Comparison of ENCODE assay signal across 8 cellular contexts in genomic region chr11:18775492-18776292, GRCh38. TPM values are rescaled to one million over a fixed set of nuclear protein-coding genes. Genes with fewer than 3 reads are reported as not detected.
A peak's percentile ranks its signal among the peaks of the same experiment; 100 is the strongest.
DNase-seq lines count a peak whose midpoint lies in the region; ATAC-seq and TF ChIP-seq lines count a peak whose summit lies in the region.

No MANE protein-coding gene starts in this region.

- no peak overlapping the region for H3K4me2 ChIP-seq in PC-3 (ENCODE audit: low read length)

- no peak overlapping the region for H3K9ac ChIP-seq in PC-3 (ENCODE audit: low read length)

- H2AFZ ChIP-seq in PC-3 (ENCODE audit: low read length) = no peak overlapping the region

- POLR2A ChIA-PET in PC-3 (lab: Charles Lee; ENCODE audit: unreplicated experiment) = no interaction called here

- no peaks in the 10 kb centered on the region for H3K27me3 ChIP-seq in PC-3 (ENCODE audit: low read length)
- H3K27me3 ChIP-seq in heart right ventricle = peaks cover 0 to 4% (median 0%) of the 10 kb centered on the region in 7 donors

- no peak overlapping the region for H3K4me3 ChIP-seq in PC-3 (ENCODE audit: low read length)
- H3K4me3 ChIP-seq in heart right ventricle = no peak overlapping the region

- H3K36me3 ChIP-seq in PC-3 (ENCODE audit: low read depth, low read length) (no peaks in the 10 kb centered on the region), heart right ventricle (no peaks in the 10 kb centered on the region)

- 0 out of 2 replicates have a peak, but pooled peaks cover 4% of the 10 kb centered on the region for H3K4me1 ChIP-seq in PC-3 (ENCODE audit: insufficient read depth, low read length)
- peaks cover 0 to 16% (median under 1%) of the 10 kb centered on the region in 9 donors for H3K4me1 ChIP-seq in heart right ventricle

- no peaks in the 10 kb centered on the region for H3K9me2 ChIP-seq in PC-3 (replicated peaks; ENCODE audit: low read length)

- CTCF ChIA-PET in PC-3 (lab: Charles Lee) = interaction anchor here (0.5 kb wide), 1 partner anchor 56 kb away, joined by 3 read pairs; no protein-coding TSS in a partner anchor

- no peak overlapping the region for H3K27ac Mint-ChIP-seq in activated T-helper 17 cell treated with anti-CD3 and anti-CD28 coated beads, Interleukin-2, amount 50 U/mL, for 72 hours

- TF ChIP-seq CTCF in PC-3 (conservative IDR thresholded peaks at IDR 0.05; ENCODE audit: low read depth, low read length) (peak; percentile 92), heart right ventricle (IDR thresholded peaks at IDR 0.05) (peak; percentile 44 to 75 (median 68))

- H3K4me1 Mint-ChIP-seq in activated T-helper 17 cell treated with anti-CD3 and anti-CD28 coated beads, Interleukin-2, amount 50 U/mL, for 72 hours = peaks cover 12% of the 10 kb centered on the region

- H3K36me3 Mint-ChIP-seq in activated T-helper 17 cell treated with anti-CD3 and anti-CD28 coated beads, Interleukin-2, amount 50 U/mL, for 72 hours (ENCODE audit: low read depth) = no peaks in the 10 kb centered on the region

- H3F3A ChIP-seq in PC-3 (ENCODE audit: low read length, unreplicated experiment) = no peaks in the 10 kb centered on the region

- no TSS peak for BruUV-seq in PC-3 (replicated peaks; lab: Mats Ljungman, UMichigan)

- peaks cover 6% of the 10 kb centered on the region for H3K9me3 Mint-ChIP-seq in activated T-helper 17 cell treated with anti-CD3 and anti-CD28 coated beads, Interleukin-2, amount 50 U/mL, for 72 hours

- WGBS in heart right ventricle, 2 donors = 42 to 47% methylated on average over 16 of the region's 16 CpGs

- no peaks in the 10 kb centered on the region for H4K20me1 ChIP-seq in PC-3 (ENCODE audit: low read length)

- peaks cover 7% of the 10 kb centered on the region for H3K27me3 Mint-ChIP-seq in activated T-helper 17 cell treated with anti-CD3 and anti-CD28 coated beads, Interleukin-2, amount 50 U/mL, for 72 hours

- H3K9me3 ChIP-seq in PC-3 (ENCODE audit: low read length) (no peaks in the 10 kb centered on the region), heart right ventricle (peaks cover 0 to 4% (median 0%) of the 10 kb centered on the region in 11 donors)

- DNase-seq in DMS114 treated with DMSO at 0.1 percent for 48 hours (lab: John Stamatoyannopoulos, UW; ENCODE audit: unreplicated experiment) (peak; percentile 9), PC-3 (peak; percentile 79), heart right ventricle (peak; percentile 52 to 58), GF-D8 (lab: John Stamatoyannopoulos, UW) (no peak)
- DNase-seq in stimulated activated CD4-positive, alpha-beta T cell treated with anti-CD3 and anti-CD28 coated beads, Interleukin-15, amount 100 ng/mL, for 48 hours (ENCODE audit: low read depth in 2 of 2) = peak; percentile 36 to 68

- intact Hi-C loops in PC-3 (cut with micrococcal nuclease) (loop anchor here (1.0 kb wide), 2 partner anchors 27 to 78 kb away; no protein-coding TSS in a partner anchor), heart right ventricle (cut with DNase I) (loop anchor here in 3 of 10 donors (2.0 kb wide), 2 partner anchors 25 to 27 kb away; no protein-coding TSS in a partner anchor)

- H3K79me2 ChIP-seq in PC-3 (ENCODE audit: low read length) = no peaks in the 10 kb centered on the region

- no peak overlapping the region for H3K27ac ChIP-seq in PC-3 (ENCODE audit: low read length)
- H3K27ac ChIP-seq in heart right ventricle = no peak overlapping the region

- no peak overlapping the region for H3K4me3 Mint-ChIP-seq in activated T-helper 17 cell treated with anti-CD3 and anti-CD28 coated beads, Interleukin-2, amount 50 U/mL, for 72 hours

- ATAC-seq in GM19328 (IDR thresholded peaks at IDR 0.05; ENCODE audit: unreplicated experiment) (peak; percentile 85), HG03378 (IDR thresholded peaks at IDR 0.05; ENCODE audit: unreplicated experiment) (peak; percentile 87), PC-3 (peak; percentile 97), heart right ventricle (peak in 3 of 8 donors; percentile 29 to 38 (median 35))
- peak; percentile 75 for ATAC-seq in activated T-helper 17 cell treated with anti-CD3 and anti-CD28 coated beads, Interleukin-2, amount 50 U/mL, for 72 hours (replicated peaks)

RNA-seq across cellular contexts. Expression of gene PTPN5, which starts 15.9 kb away (rescaled TPM):
- total RNA-seq in PC-3 (2014; rRNA removed) = 0.95 and 2.8 TPM in 2 replicates
- not detected for total RNA-seq in activated T-helper 17 cell treated with anti-CD3 and anti-CD28 coated beads, Interleukin-2, amount 50 U/mL, for 72 hours
- 1 to 10 TPM; 1.5 to 8.8 (median 3.5) TPM for total RNA-seq in heart right ventricle
- 1 to 10 TPM; 4.4 to 5.8 TPM for polyA plus RNA-seq in heart right ventricle

RNA-seq across cellular contexts. Expression of gene IGSF22, which starts 49.7 kb away (rescaled TPM):
- 0.12 TPM in 1 of 2 replicates, not detected in the other for total RNA-seq in PC-3 (2014; rRNA removed)
- total RNA-seq in activated T-helper 17 cell treated with anti-CD3 and anti-CD28 coated beads, Interleukin-2, amount 50 U/mL, for 72 hours = 1 to 10 TPM in 1 of 2 donors, not detected in 1; 1.4 TPM
- total RNA-seq in heart right ventricle = 1 to 10 TPM in 2 of 10 donors, under 1 TPM in 7, not detected in 1; 0.18 to 1.3 (median 0.68) TPM
- polyA plus RNA-seq in heart right ventricle = under 1 TPM; 0.30 to 0.44 TPM
